ENCODE assay signal across 17 cellular contexts in the genomic region with DNA sequence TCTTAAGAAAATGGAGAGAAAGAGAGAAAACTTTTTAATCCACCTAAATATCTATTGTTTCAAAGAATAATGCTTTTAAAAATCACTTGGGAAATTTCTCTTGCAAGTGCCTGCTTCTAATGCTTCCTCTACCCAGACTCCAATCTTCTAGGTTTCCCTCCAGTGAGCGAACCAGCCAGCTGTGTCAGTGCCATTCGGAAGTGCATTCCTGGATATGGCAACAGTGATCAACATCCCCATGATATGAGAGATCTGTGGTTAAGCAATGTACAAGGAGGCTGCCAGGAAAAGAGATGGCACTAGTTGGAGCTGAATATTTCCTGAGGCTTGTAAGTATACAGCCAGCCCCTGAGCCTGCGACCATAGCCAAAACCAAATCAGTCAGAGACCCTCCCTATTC. TPM values are rescaled to one million over a fixed set of nuclear protein-coding genes. Genes with fewer than 3 reads are reported as not detected.
"Had no signal": no experiment of that assay in that cellular context is flagged by ENCODE, and none has a peak within 500 bp of the region (broad histone marks: within the 10 kb centered on the region; RNA-seq: fewer than 3 reads in every experiment).

No MANE protein-coding gene starts in this region.

- ATAC-seq: activated T-helper 17 cell treated with anti-CD3 and anti-CD28 coated beads, Interleukin-2, amount 50 U/mL, for 72 hours; natural killer cell; stimulated activated naive CD8-positive, alpha-beta T cell treated with anti-CD3 and anti-CD28 coated beads, Interleukin-15, Interleukin-2, amounts not matched to agents 100 U/mL and 50 U/mL, for 24 hours; upper lobe of right lung; WTC11 had no signal

- FAIRE-seq: endothelial cell of umbilical vein had no signal

- DNase-seq: activated CD4-positive, alpha-beta T cell treated with anti-CD3 and anti-CD28 coated beads for 48 hours; activated naive CD4-positive, alpha-beta T cell treated with anti-CD3 and anti-CD28 coated beads for 36 hours; caudate nucleus; colonic mucosa; natural killer cell; nucleus accumbens; stimulated activated CD4-positive, alpha-beta T cell treated with anti-CD3 and anti-CD28 coated beads, Interleukin-4, amount 100 ng/mL, for 1 hour; stimulated activated CD8-positive, alpha-beta memory T cell treated with anti-CD3 and anti-CD28 coated beads, Interleukin-4, amount 100 ng/mL, for 48 hours; stimulated activated naive CD8-positive, alpha-beta T cell treated with anti-CD3 and anti-CD28 coated beads, Interleukin-15, Interleukin-2, amounts not matched to agents 100 U/mL and 50 U/mL, for 24 hours; T-helper 1 cell; upper lobe of right lung had no signal

RNA-seq across cellular contexts. Expression of gene KCNMB2, which starts 53.3 kb away (rescaled TPM):
- total RNA-seq: activated naive CD4-positive, alpha-beta T cell treated with anti-CD3 and anti-CD28 coated beads for 36 hours; activated T-helper 17 cell treated with anti-CD3 and anti-CD28 coated beads, Interleukin-2, amount 50 U/mL, for 72 hours; endothelial cell of umbilical vein; lung microvascular endothelial cell; mononuclear cell; natural killer cell; pulmonary artery endothelial cell; WTC11 had no signal
